Comparison of ENCODE assay signal across 8 cellular contexts in genomic region chr2:238847841-238848565, GRCh38. TPM values are rescaled to one million over a fixed set of nuclear protein-coding genes. Genes with fewer than 3 reads are reported as not detected.
DNase-seq lines count a peak whose midpoint lies in the region; ATAC-seq and TF ChIP-seq lines count a peak whose summit lies in the region.

Gene TWIST2, plus strand, starts transcription at chr2:238848085. Its CDS starts 131 bp downstream, at chr2:238848216.

- H3K36me3 ChIP-seq in esophagus (ENCODE audit: control insufficient read depth in 2 of 2, insufficient read depth in 2 of 2, low read length in 1 of 2) (no peaks in the 10 kb centered on the region), muscle layer of duodenum (ENCODE audit: control insufficient read depth in 1 of 2, insufficient read depth in 2 of 2, low read length in 2 of 2) (no peaks in the 10 kb centered on the region)

- ATAC-seq in HG02642 (IDR thresholded peaks at IDR 0.05; ENCODE audit: poor library complexity, unreplicated experiment), result no peak
- no peak for ATAC-seq in GM21717 (IDR thresholded peaks at IDR 0.05; ENCODE audit: unreplicated experiment)

- H3K27me3 ChIP-seq in esophagus (ENCODE audit: control insufficient read depth in 1 of 2, insufficient read depth in 2 of 2, low read length in 2 of 2), result peaks cover 0 to 20% of the 10 kb centered on the region in 2 donors
- peaks cover 19% of the 10 kb centered on the region for H3K27me3 ChIP-seq in muscle layer of duodenum (ENCODE audit: low read depth, low read length)

- 2 to 3% methylated on average over 79 of the region's 79 CpGs for WGBS in esophagus, 2 donors

- peak; percentile 26 for TF ChIP-seq CTCF in AG04449 (IDR thresholded peaks at IDR 0.05; ENCODE audit: insufficient read depth, low read length, missing control alignments)

- peak within 1 kb of the TSS; percentile 56 to 73 for H3K27ac ChIP-seq in esophagus (ENCODE audit: low read depth in 2 of 2, low read length in 1 of 2)
- no peak within 1 kb of the TSS for H3K27ac ChIP-seq in muscle layer of duodenum (ENCODE audit: low read length)

- H3K4me3 ChIP-seq in AG04449 (ENCODE audit: low read depth, low read length), result peak within 1 kb of the TSS; percentile 89
- H3K4me3 ChIP-seq in esophagus (ENCODE audit: low read depth in 1 of 2, low read length in 2 of 2), result peak within 1 kb of the TSS; percentile 37 to 46
- peak within 1 kb of the TSS; percentile 55 to 84 for H3K4me3 ChIP-seq in muscle layer of duodenum (ENCODE audit: low read depth in 1 of 2, low read length in 2 of 2)

- DNase-seq in AG04449 (ENCODE audit: low read depth, low spot score) (peak; percentile 85), NCI-H1105 (lab: John Stamatoyannopoulos, UW) (peak; percentile 18), T-helper 9 cell (no peak), cerebellum (ENCODE audit: low spot score) (no peak)

- CTCF ChIA-PET in AG04449 (lab: Yijun Ruan, JAX), result interaction anchor here (0.7 to 3.8 kb wide), 14 partner anchors 10 to 477 kb away, joined by 3 to 25 read pairs (median 4); no protein-coding TSS in a partner anchor

- POLR2A ChIA-PET in AG04449 (lab: Yijun Ruan, JAX), result interaction anchor here (0.7 to 2.6 kb wide), 17 partner anchors 8 to 330 kb away, joined by 3 to 22 read pairs (median 4); no protein-coding TSS in a partner anchor

- H3K9me3 ChIP-seq in esophagus (ENCODE audit: control insufficient read depth in 2 of 2, insufficient read depth in 1 of 2, low read depth in 1 of 2, low read length in 1 of 2) (peaks cover 0 to 4% of the 10 kb centered on the region in 2 donors), muscle layer of duodenum (ENCODE audit: control insufficient read depth in 1 of 2, low read length in 2 of 2) (no peaks in the 10 kb centered on the region)

- H3K4me1 ChIP-seq in esophagus (ENCODE audit: control insufficient read depth in 2 of 2, insufficient read depth in 2 of 2, low read length in 1 of 2), result peaks cover 0 to 8% of the 10 kb centered on the region in 2 donors
- H3K4me1 ChIP-seq in muscle layer of duodenum (ENCODE audit: control insufficient read depth in 1 of 2, insufficient read depth in 2 of 2, low read length in 2 of 2), result peaks cover 0 to 31% of the 10 kb centered on the region in 2 donors

RNA-seq across cellular contexts. Expression of gene TWIST2, which starts in this region (rescaled TPM):
- 1 to 10 TPM; 1.8 to 5.2 TPM for polyA plus RNA-seq in esophagus
- total RNA-seq in cerebellum, result 1.3 TPM

Comparison
In these comparisons a context has a peak if more than half of its experiments do, and no peak if none do; other contexts are left out.
1. DNase-seq: peak in AG04449 (single experiment) and NCI-H1105 (single experiment); none in T-helper 9 cell (single experiment) and cerebellum (single experiment).
2. Peak in every context shown above with its lines, with median percentiles within 50 percentile points of each other: H3K4me3 ChIP-seq.